In the genomic region with DNA sequence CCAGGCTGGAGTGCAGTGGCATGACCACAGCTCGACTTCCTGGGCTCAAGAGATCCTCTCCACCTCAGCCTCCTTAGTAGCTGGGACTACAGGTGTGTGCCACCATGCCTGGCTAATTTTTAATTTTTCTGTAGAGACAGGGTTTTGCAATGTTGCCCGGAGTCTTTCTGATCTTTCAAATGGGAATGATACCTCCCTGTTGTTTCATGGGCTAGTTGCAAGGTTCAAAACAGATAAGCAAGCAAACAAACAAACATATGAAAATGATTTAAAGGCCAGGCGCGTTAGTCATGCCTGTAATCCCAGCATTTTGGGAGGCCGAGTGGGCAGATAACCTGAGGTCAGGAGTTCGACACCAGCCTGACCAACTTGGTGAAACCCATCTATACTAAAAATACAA, we compare ENCODE assay signal across 20 cellular contexts. TPM values are rescaled to one million over a fixed set of nuclear protein-coding genes. Genes with fewer than 3 reads are reported as not detected.
DNase-seq lines count a peak whose midpoint lies in the region; ATAC-seq and TF ChIP-seq lines count a peak whose summit lies in the region.
"Had no signal": no experiment of that assay in that cellular context is flagged by ENCODE, and none has a peak within 500 bp of the region (broad histone marks: within the 10 kb centered on the region; RNA-seq: fewer than 3 reads in every experiment).

No MANE protein-coding gene starts in this region.

- H3K27ac Mint-ChIP-seq in WTC11: 0 out of 2 replicates have a peak overlapping the region, but pooled peaks have one; percentile 53
- H3K27ac Mint-ChIP-seq: CD8-positive, alpha-beta memory T cell had no signal

- intact Hi-C loops in heart right ventricle (cut with DNase I): no loop called here
- intact Hi-C loops in left cardiac atrium (cut with DNase I): no loop called here

- no peaks in the 10 kb centered on the region for H3K27me3 ChIP-seq in heart right ventricle
- no peaks in the 10 kb centered on the region for H3K27me3 ChIP-seq in mesendoderm (ENCODE audit: insufficient read depth, low read length, poor library complexity)
- H3K27me3 ChIP-seq in GM23248 (replicated peaks; ENCODE audit: insufficient read depth): no peaks in the 10 kb centered on the region
- no peaks in the 10 kb centered on the region for H3K27me3 ChIP-seq in foreskin keratinocyte
- H3K27me3 ChIP-seq: BLaER1 had no signal

- DNase-seq in heart right ventricle: no peak
- no peak for DNase-seq in left cardiac atrium
- DNase-seq in WTC11 (ENCODE audit: low spot score): no peak
- no peak for DNase-seq in left lobe of liver (ENCODE audit: low spot score)
- DNase-seq in mesendoderm: no peak
- no peak for DNase-seq in GM23248
- no peak for DNase-seq in amygdala (lab: John Stamatoyannopoulos, UW)
- no peak for DNase-seq in foreskin keratinocyte
- DNase-seq: 8988T; CD8-positive, alpha-beta memory T cell; COR-L47; DMS 273 treated with DMSO at 0.1 percent for 48 hours; DMS53; DND-41; EL; IMR-90 had no signal

- no peak overlapping the region for H2BK5ac ChIP-seq in mesendoderm (ENCODE audit: low read length)

- H3K79me2 ChIP-seq in mesendoderm (ENCODE audit: control insufficient read depth, insufficient read depth, low read length) (no peaks in the 10 kb centered on the region), GM23248 (ENCODE audit: insufficient read depth) (no peaks in the 10 kb centered on the region)

- H3K56ac ChIP-seq in mesendoderm (ENCODE audit: low read length): no peak overlapping the region

- no peak for TF ChIP-seq CTCF in heart right ventricle (IDR thresholded peaks at IDR 0.05)
- TF ChIP-seq CTCF in WTC11 (IDR thresholded peaks at IDR 0.05): no peak
- no peak for TF ChIP-seq CTCF in foreskin keratinocyte (conservative IDR thresholded peaks at IDR 0.05)

- no peak overlapping the region for H2AK5ac ChIP-seq in mesendoderm (ENCODE audit: low read length)

- H3K4me2 ChIP-seq in mesendoderm (ENCODE audit: low read length) (no peak overlapping the region), GM23248 (ENCODE audit: unreplicated experiment) (no peak overlapping the region)
- H3K4me2 ChIP-seq: BLaER1 had no signal

- H3K27me3 Mint-ChIP-seq in WTC11 (ENCODE audit: low read depth): no peaks in the 10 kb centered on the region

- H4K8ac ChIP-seq in mesendoderm (ENCODE audit: low read depth, low read length): no peak overlapping the region

- peak overlapping the region in 6 of 10 donors; percentile 74 to 93 (median 81) for H3K27ac ChIP-seq in heart right ventricle
- no peak overlapping the region for H3K27ac ChIP-seq in mesendoderm (ENCODE audit: low read depth, low read length)
- no peak overlapping the region for H3K27ac ChIP-seq in GM23248
- no peak overlapping the region for H3K27ac ChIP-seq in foreskin keratinocyte
- H3K27ac ChIP-seq: BLaER1, HL-60 had no signal

- in situ Hi-C loops in GM23248 (cut with MboI): no loop called here

- POLR2A ChIA-PET in WTC11 (lab: Charles Lee): no interaction called here

- H2AFZ ChIP-seq in GM23248: no peak overlapping the region

- peaks cover 37% of the 10 kb centered on the region for H3K4me1 Mint-ChIP-seq in WTC11

- no peak overlapping the region for H2BK120ac ChIP-seq in mesendoderm (ENCODE audit: low read depth, low read length)

- no peaks in the 10 kb centered on the region for H3K36me3 Mint-ChIP-seq in WTC11
- H3K36me3 Mint-ChIP-seq: CD8-positive, alpha-beta memory T cell had no signal

- H3K4me1 ChIP-seq in heart right ventricle (peaks cover 14 to 73% (median 64%) of the 10 kb centered on the region in 9 donors), mesendoderm (ENCODE audit: control insufficient read depth, low read depth, low read length) (no peaks in the 10 kb centered on the region), GM23248 (ENCODE audit: insufficient read depth) (peaks cover 10% of the 10 kb centered on the region), foreskin keratinocyte (peaks cover 9% of the 10 kb centered on the region)

- H3K9ac ChIP-seq in mesendoderm (ENCODE audit: low read length): no peak overlapping the region
- no peak overlapping the region for H3K9ac ChIP-seq in GM23248
- H3K9ac ChIP-seq: BLaER1 had no signal

- H3K4me3 Mint-ChIP-seq in WTC11: no peak overlapping the region
- H3K4me3 Mint-ChIP-seq: CD8-positive, alpha-beta memory T cell had no signal

- H3K9me3 Mint-ChIP-seq in WTC11: no peaks in the 10 kb centered on the region
- H3K9me3 Mint-ChIP-seq: CD8-positive, alpha-beta memory T cell had no signal

- ATAC-seq in heart right ventricle (no peak), left cardiac atrium (no peak), WTC11 (no peak), left lobe of liver (peak; percentile 20), foreskin keratinocyte (no peak)
- ATAC-seq: GM12878 had no signal

- no peaks in the 10 kb centered on the region for H3K79me1 ChIP-seq in mesendoderm (ENCODE audit: low read length)

- H3K4me3 ChIP-seq in heart right ventricle (no peak overlapping the region), mesendoderm (ENCODE audit: low read length) (no peak overlapping the region), GM23248 (no peak overlapping the region)
- H3K4me3 ChIP-seq: BLaER1, GM12878, HAP-1 had no signal

- no peaks in the 10 kb centered on the region for H3K36me3 ChIP-seq in heart right ventricle
- no peaks in the 10 kb centered on the region for H3K36me3 ChIP-seq in mesendoderm (ENCODE audit: control insufficient read depth, insufficient read depth, low read length)
- H3K36me3 ChIP-seq in GM23248 (ENCODE audit: low read depth): no peaks in the 10 kb centered on the region
- H3K36me3 ChIP-seq: BLaER1, HAP-1 had no signal

- no peaks in the 10 kb centered on the region for H3K9me2 ChIP-seq in GM23248 (ENCODE audit: insufficient read depth)

- peak overlapping the region; percentile 56 for H3K18ac ChIP-seq in mesendoderm (ENCODE audit: low read length)

- CTCF ChIA-PET in WTC11 (lab: Charles Lee): interaction anchor here (1.4 kb wide), 1 partner anchor 112 kb away, joined by 3 read pairs; no protein-coding TSS in a partner anchor

- H3F3A ChIP-seq in GM23248 (ENCODE audit: insufficient read depth): 0 out of 2 replicates have a peak, but pooled peaks cover 5% of the 10 kb centered on the region

- no peak overlapping the region for H2BK15ac ChIP-seq in mesendoderm (replicated peaks; ENCODE audit: low read depth)

- no peak overlapping the region for H3K4ac ChIP-seq in mesendoderm (ENCODE audit: low read depth, low read length)

- H3K9me3 ChIP-seq in heart right ventricle: no peaks in the 10 kb centered on the region
- no peaks in the 10 kb centered on the region for H3K9me3 ChIP-seq in GM23248 (ENCODE audit: low read depth)
- H3K9me3 ChIP-seq: BLaER1, HAP-1 had no signal

- no peaks in the 10 kb centered on the region for H4K20me1 ChIP-seq in GM23248 (ENCODE audit: insufficient read depth)
- H4K20me1 ChIP-seq: BLaER1 had no signal

- 94 to 96% methylated on average over 6 of the region's 6 CpGs for WGBS in heart right ventricle, 2 donors
- no CpG with 5 or more reads among the region's 6 CpGs for WGBS in mesendoderm (ENCODE audit: extremely low coverage, insufficient coverage, low lambda C conversion rate)
- WGBS in GM23248 (ENCODE audit: low coverage in 1 of 2, low lambda C conversion rate in 2 of 2, missing lambda C conversion rate in 2 of 2), 2 experiments: 82% methylated on average over 6 of the region's 6 CpGs

- no peak overlapping the region for H4K5ac ChIP-seq in mesendoderm (ENCODE audit: low read length)

- no peak overlapping the region for H3K23ac ChIP-seq in mesendoderm (ENCODE audit: low read length)

TF ChIP-seq in WTC11, 78 proteins besides CTCF, POLR2A, EP300 and RAD21 (continues in another document):
- TF ChIP-seq, protein P1, sequence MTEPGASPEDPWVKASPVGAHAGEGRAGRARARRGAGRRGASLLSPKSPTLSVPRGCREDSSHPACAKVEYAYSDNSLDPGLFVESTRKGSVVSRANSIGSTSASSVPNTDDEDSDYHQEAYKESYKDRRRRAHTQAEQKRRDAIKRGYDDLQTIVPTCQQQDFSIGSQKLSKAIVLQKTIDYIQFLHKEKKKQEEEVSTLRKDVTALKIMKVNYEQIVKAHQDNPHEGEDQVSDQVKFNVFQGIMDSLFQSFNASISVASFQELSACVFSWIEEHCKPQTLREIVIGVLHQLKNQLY (CRISPR knock-in tag; IDR thresholded peaks at IDR 0.05): no peak
- TF ChIP-seq SOX15 (CRISPR knock-in tag; IDR thresholded peaks at IDR 0.05) (no peak), ESRRA (CRISPR knock-in tag; IDR thresholded peaks at IDR 0.05; ENCODE audit: borderline replicate concordance) (no peak)
- TF ChIP-seq, protein P2, sequence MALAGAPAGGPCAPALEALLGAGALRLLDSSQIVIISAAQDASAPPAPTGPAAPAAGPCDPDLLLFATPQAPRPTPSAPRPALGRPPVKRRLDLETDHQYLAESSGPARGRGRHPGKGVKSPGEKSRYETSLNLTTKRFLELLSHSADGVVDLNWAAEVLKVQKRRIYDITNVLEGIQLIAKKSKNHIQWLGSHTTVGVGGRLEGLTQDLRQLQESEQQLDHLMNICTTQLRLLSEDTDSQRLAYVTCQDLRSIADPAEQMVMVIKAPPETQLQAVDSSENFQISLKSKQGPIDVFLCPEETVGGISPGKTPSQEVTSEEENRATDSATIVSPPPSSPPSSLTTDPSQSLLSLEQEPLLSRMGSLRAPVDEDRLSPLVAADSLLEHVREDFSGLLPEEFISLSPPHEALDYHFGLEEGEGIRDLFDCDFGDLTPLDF (CRISPR knock-in tag; IDR thresholded peaks at IDR 0.05): no peak
- TF ChIP-seq, protein P3, sequence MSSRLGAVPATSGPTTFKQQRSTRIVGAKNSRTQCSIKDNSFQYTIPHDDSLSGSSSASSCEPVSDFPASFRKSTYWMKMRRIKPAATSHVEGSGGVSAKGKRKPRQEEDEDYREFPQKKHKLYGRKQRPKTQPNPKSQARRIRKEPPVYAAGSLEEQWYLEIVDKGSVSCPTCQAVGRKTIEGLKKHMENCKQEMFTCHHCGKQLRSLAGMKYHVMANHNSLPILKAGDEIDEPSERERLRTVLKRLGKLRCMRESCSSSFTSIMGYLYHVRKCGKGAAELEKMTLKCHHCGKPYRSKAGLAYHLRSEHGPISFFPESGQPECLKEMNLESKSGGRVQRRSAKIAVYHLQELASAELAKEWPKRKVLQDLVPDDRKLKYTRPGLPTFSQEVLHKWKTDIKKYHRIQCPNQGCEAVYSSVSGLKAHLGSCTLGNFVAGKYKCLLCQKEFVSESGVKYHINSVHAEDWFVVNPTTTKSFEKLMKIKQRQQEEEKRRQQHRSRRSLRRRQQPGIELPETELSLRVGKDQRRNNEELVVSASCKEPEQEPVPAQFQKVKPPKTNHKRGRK (CRISPR knock-in tag; IDR thresholded peaks at IDR 0.05; ENCODE audit: borderline replicate concordance): no peak

RNA-seq across cellular contexts. Expression of a gene that starts 45.3 kb away (rescaled TPM):
- total RNA-seq in heart right ventricle (100 to 1,000 TPM in 1 of 10 donors, 10 to 100 TPM in 9; 58.7 to 111 (median 75.4) TPM), left cardiac atrium (10 to 100 TPM; 56.8 to 87.8 TPM), WTC11 (2021) (38.2 to 43.2 TPM (median 40.9 TPM) in 3 replicates), left lobe of liver (24.5 TPM), foreskin keratinocyte (7.4 and 9.7 TPM in 2 replicates)
- polyA plus RNA-seq in heart right ventricle (100 to 1,000 TPM in 1 of 2 donors, 10 to 100 TPM in 1; 90.2 to 110 TPM), GM23248 (2016; fragmentation: Nextera tagmentation; extraction: Ambion mirVana) (58.1 and 63.5 TPM in 2 replicates), foreskin keratinocyte (7.1 and 9.1 TPM in 2 replicates)
- 14.6 TPM for polyA plus RNA-seq in mesendoderm (2013, experiment 1 of 2)
- 14.9 TPM for polyA plus RNA-seq in mesendoderm (2013, experiment 2 of 2)
- total RNA-seq in GM23248 (2014; rRNA removed; shearing (Covaris generic)): 65.1 and 78.6 TPM in 2 replicates

Comparison
In these comparisons a context has a peak if more than half of its experiments do, and no peak if none do; other contexts are left out.
1. H3K27ac ChIP-seq: peak in heart right ventricle (6 of 10); none in mesendoderm (single experiment), GM23248 (single experiment) and foreskin keratinocyte (single experiment).